In the genomic region with DNA sequence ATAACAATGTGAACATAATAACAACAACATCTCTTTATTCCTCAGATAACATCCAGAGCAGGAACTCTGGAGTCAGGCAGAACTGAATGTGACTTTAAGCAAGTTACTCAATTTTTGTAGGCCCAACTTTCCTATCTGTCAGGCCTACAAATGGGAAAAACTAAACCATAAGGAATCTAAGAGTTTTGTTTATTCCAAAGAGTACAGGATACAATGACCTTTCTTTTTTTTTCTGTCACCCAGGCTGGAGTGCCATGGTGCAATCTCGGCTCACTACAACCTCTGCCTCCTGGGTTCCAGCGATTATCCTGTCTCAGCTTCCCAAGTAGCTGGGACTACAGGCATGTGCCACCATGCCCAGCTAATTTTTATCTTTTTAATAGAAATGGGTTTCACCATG, we compare ENCODE assay signal across 29 cellular contexts.
"Had no signal": no experiment of that assay in that cellular context is flagged by ENCODE, and none has a peak within 500 bp of the region (broad histone marks: within the 10 kb centered on the region; RNA-seq: fewer than 3 reads in every experiment).

No MANE protein-coding gene starts in this region.

- H3K9me3 Mint-ChIP-seq: activated B cell treated with CpG ODN at 0.5 μM for 24 hours; activated CD4-positive, alpha-beta memory T cell treated with anti-CD3 and anti-CD28 coated beads for 36 hours; activated CD4-positive, alpha-beta T cell treated with anti-CD3 and anti-CD28 coated beads, Interleukin-2, amount 10 ng/mL, durations not matched to agents 7 days and 5 days; activated naive CD4-positive, alpha-beta T cell treated with anti-CD3 and anti-CD28 coated beads, Interleukin-2, amount 50 U/mL, for 72 hours; activated naive CD8-positive, alpha-beta T cell treated with anti-CD3 and anti-CD28 coated beads, Interleukin-2, amount 50 U/mL, for 24 hours; activated T-cell treated with anti-CD3 and anti-CD28 coated beads, Interleukin-2, amount 50 U/mL, for 4 hours; brain; T-cell had no signal

- H3K4me1 Mint-ChIP-seq: brain had no signal

- ATAC-seq: activated naive CD4-positive, alpha-beta T cell treated with anti-CD3 and anti-CD28 coated beads, Interleukin-2, amount 50 U/mL, for 72 hours; activated naive CD8-positive, alpha-beta T cell treated with anti-CD3 and anti-CD28 coated beads, Interleukin-2, amount 50 U/mL, for 24 hours; activated T-cell treated with anti-CD3 and anti-CD28 coated beads, Interleukin-2, amount 50 U/mL, for 4 hours; Panc1; Right ventricle myocardium inferior; T-cell had no signal

- H3K27ac ChIP-seq: KMS-11, SK-N-MC had no signal

- DNase-seq: activated B cell treated with CpG ODN at 0.5 μM for 24 hours; activated CD4-positive, alpha-beta memory T cell treated with anti-CD3 and anti-CD28 coated beads for 36 hours; activated CD4-positive, alpha-beta T cell treated with anti-CD3 and anti-CD28 coated beads for 1 hour; activated CD4-positive, alpha-beta T cell treated with anti-CD3 and anti-CD28 coated beads, Interleukin-2, amount 10 ng/mL, durations not matched to agents 7 days and 5 days; activated CD8-positive, alpha-beta memory T cell treated with anti-CD3 and anti-CD28 coated beads for 24 hours; activated effector memory CD4-positive, alpha-beta T cell treated with anti-CD3 and anti-CD28 coated beads, Interleukin-2, amount 50 U/mL, for 16 hours; activated naive CD4-positive, alpha-beta T cell treated with Interleukin-2 at 50 U/mL for 16 hours; activated naive CD8-positive, alpha-beta T cell treated with anti-CD3 and anti-CD28 coated beads, Interleukin-2, amount 50 U/mL, for 24 hours; activated T-cell treated with anti-CD3 and anti-CD28 coated beads, Interleukin-2, amount 50 U/mL, for 4 hours; amygdala; MV-4-11; NCI-H1092 treated with DMSO at 0.1 percent for 48 hours; NCI-H1417 treated with DMSO at 0.1 percent for 48 hours; NCI-H1694; NCI-H2029; NCI-H510A treated with DMSO at 0.1 percent for 48 hours; NCI-H69; NK-92 treated with Interleukin-12 subunit alpha and Interleukin-12 subunit beta, amount 100 ng/mL, for 24 hours; OCI-M1; RPMI8226; T-cell; T-helper 2 cell; T1000 had no signal

- H3K27me3 Mint-ChIP-seq: activated B cell treated with CpG ODN at 0.5 μM for 24 hours; activated CD4-positive, alpha-beta memory T cell treated with anti-CD3 and anti-CD28 coated beads for 36 hours; activated CD4-positive, alpha-beta T cell treated with anti-CD3 and anti-CD28 coated beads, Interleukin-2, amount 10 ng/mL, durations not matched to agents 7 days and 5 days; activated naive CD8-positive, alpha-beta T cell treated with anti-CD3 and anti-CD28 coated beads, Interleukin-2, amount 50 U/mL, for 24 hours; brain; T-cell had no signal

- H3K27ac Mint-ChIP-seq: activated B cell treated with CpG ODN at 0.5 μM for 24 hours; activated CD4-positive, alpha-beta memory T cell treated with anti-CD3 and anti-CD28 coated beads for 36 hours; activated CD4-positive, alpha-beta T cell treated with anti-CD3 and anti-CD28 coated beads, Interleukin-2, amount 10 ng/mL, durations not matched to agents 7 days and 5 days; activated naive CD4-positive, alpha-beta T cell treated with anti-CD3 and anti-CD28 coated beads, Interleukin-2, amount 50 U/mL, for 72 hours; activated naive CD8-positive, alpha-beta T cell treated with anti-CD3 and anti-CD28 coated beads, Interleukin-2, amount 50 U/mL, for 24 hours; brain; T-cell had no signal

- H3K9ac ChIP-seq: KMS-11 had no signal

- H3K4me3 ChIP-seq: SK-N-MC had no signal

- H3K36me3 Mint-ChIP-seq: activated naive CD4-positive, alpha-beta T cell treated with anti-CD3 and anti-CD28 coated beads, Interleukin-2, amount 50 U/mL, for 72 hours had no signal

- H3K4me3 Mint-ChIP-seq: activated B cell treated with CpG ODN at 0.5 μM for 24 hours; activated CD4-positive, alpha-beta memory T cell treated with anti-CD3 and anti-CD28 coated beads for 36 hours; activated CD4-positive, alpha-beta T cell treated with anti-CD3 and anti-CD28 coated beads, Interleukin-2, amount 10 ng/mL, durations not matched to agents 7 days and 5 days; activated naive CD8-positive, alpha-beta T cell treated with anti-CD3 and anti-CD28 coated beads, Interleukin-2, amount 50 U/mL, for 24 hours; activated T-cell treated with anti-CD3 and anti-CD28 coated beads, Interleukin-2, amount 50 U/mL, for 4 hours; brain; T-cell had no signal

- H3K4me2 ChIP-seq: KMS-11 had no signal
